ENCODE assay signal across 32 cellular contexts in genomic region chr21:19648376-19648775, GRCh38.
"Had no signal": no experiment of that assay in that cellular context is flagged by ENCODE, and none has a peak within 500 bp of the region (broad histone marks: within the 10 kb centered on the region; RNA-seq: fewer than 3 reads in every experiment).

No MANE protein-coding gene starts in this region.

- H3K27ac ChIP-seq: colonic mucosa, epithelial cell of prostate, foreskin keratinocyte, gastroesophageal sphincter, heart left ventricle, hepatocyte, left lung, neural progenitor cell, prostate gland, right atrium auricular region, stomach, thyroid gland, upper lobe of left lung had no signal

- H3K9me3 ChIP-seq: colonic mucosa, gastroesophageal sphincter, left lung, prostate gland, right atrium auricular region, stomach, thyroid gland, upper lobe of left lung had no signal

- H3K4me1 Mint-ChIP-seq: endodermal cell; naive thymus-derived CD4-positive, alpha-beta T cell; nephron; neural progenitor cell; stimulated activated effector memory CD8-positive, alpha-beta T cell treated with anti-CD3 and anti-CD28 coated beads, Interleukin-12 subunit alpha, Interleukin-12 subunit beta, amount 100 ng/mL, for 72 hours had no signal

- ATAC-seq: esophagus mucosa; foreskin keratinocyte; gastroesophageal sphincter; heart left ventricle; left cardiac atrium; left lung; naive thymus-derived CD4-positive, alpha-beta T cell; sciatic nerve; stimulated activated effector memory CD8-positive, alpha-beta T cell treated with anti-CD3 and anti-CD28 coated beads, Interleukin-12 subunit alpha, Interleukin-12 subunit beta, amount 100 ng/mL, for 72 hours had no signal

- H3K36me3 ChIP-seq: colonic mucosa, gastroesophageal sphincter, heart left ventricle, left lung, neural progenitor cell, prostate gland, right atrium auricular region, stomach, thyroid gland, upper lobe of left lung had no signal

- H3K9me3 Mint-ChIP-seq: endodermal cell, nephron, neural progenitor cell had no signal

- H3K4me3 ChIP-seq: colonic mucosa, gastroesophageal sphincter, heart left ventricle, hepatocyte, left lung, neural progenitor cell, prostate gland, right atrium auricular region, smooth muscle cell, stomach, thyroid gland, upper lobe of left lung had no signal

- DNase-seq: colonic mucosa; effector CD8-positive, alpha-beta T cell; endodermal cell; foreskin keratinocyte; heart left ventricle; left cardiac atrium; left lung; mesendoderm; midbrain; naive thymus-derived CD4-positive, alpha-beta T cell; nucleus accumbens; stimulated activated CD4-positive, alpha-beta T cell treated with anti-CD3 and anti-CD28 coated beads, Interleukin-12 subunit alpha, Interleukin-12 subunit beta, amount 100 ng/mL, for 4 hours; stimulated activated CD4-positive, alpha-beta T cell treated with anti-CD3 and anti-CD28 coated beads, Interleukin-1b, Interleukin-23, amount 100 ng/mL, for 48 hours; stimulated activated CD4-positive, alpha-beta T cell treated with anti-CD3 and anti-CD28 coated beads, Interleukin-4, amount 100 ng/mL, for 24 hours; stimulated activated naive CD4-positive, alpha-beta T cell treated with Interleukin-2 at 50 U/mL for 16 hours; stomach; thyroid gland; upper lobe of left lung had no signal

- H3K4me1 ChIP-seq: colonic mucosa, foreskin keratinocyte, gastroesophageal sphincter, heart left ventricle, left lung, neural progenitor cell, prostate gland, right atrium auricular region, stomach, thyroid gland, upper lobe of left lung had no signal

- H3K36me3 Mint-ChIP-seq: naive thymus-derived CD4-positive, alpha-beta T cell; neural progenitor cell; stimulated activated effector memory CD8-positive, alpha-beta T cell treated with anti-CD3 and anti-CD28 coated beads, Interleukin-12 subunit alpha, Interleukin-12 subunit beta, amount 100 ng/mL, for 72 hours had no signal

- H3K4me3 Mint-ChIP-seq: dendritic cell treated with granulocyte-macrophage colony-stimulating factor and Interleukin-4, amounts not matched to agents 40 ng/mL and 50 ng/mL, for 4 days; endodermal cell; naive thymus-derived CD4-positive, alpha-beta T cell; nephron; neural progenitor cell; stimulated activated effector memory CD8-positive, alpha-beta T cell treated with anti-CD3 and anti-CD28 coated beads, Interleukin-12 subunit alpha, Interleukin-12 subunit beta, amount 100 ng/mL, for 72 hours had no signal

- H3K27me3 ChIP-seq: colonic mucosa, foreskin keratinocyte, gastroesophageal sphincter, heart left ventricle, hepatocyte, left lung, neural progenitor cell, right atrium auricular region, stomach, thyroid gland, upper lobe of left lung had no signal

- FAIRE-seq: islet of Langerhans, urothelium cell line had no signal

- H3K27ac Mint-ChIP-seq: dendritic cell treated with granulocyte-macrophage colony-stimulating factor and Interleukin-4, amounts not matched to agents 40 ng/mL and 50 ng/mL, for 4 days; endodermal cell; naive thymus-derived CD4-positive, alpha-beta T cell; nephron; neural progenitor cell; stimulated activated effector memory CD8-positive, alpha-beta T cell treated with anti-CD3 and anti-CD28 coated beads, Interleukin-12 subunit alpha, Interleukin-12 subunit beta, amount 100 ng/mL, for 72 hours had no signal

- H3K27me3 Mint-ChIP-seq: dendritic cell treated with granulocyte-macrophage colony-stimulating factor and Interleukin-4, amounts not matched to agents 40 ng/mL and 50 ng/mL, for 4 days; naive thymus-derived CD4-positive, alpha-beta T cell had no signal
